Comparison of ENCODE assay signal across 23 cellular contexts in the genomic region with DNA sequence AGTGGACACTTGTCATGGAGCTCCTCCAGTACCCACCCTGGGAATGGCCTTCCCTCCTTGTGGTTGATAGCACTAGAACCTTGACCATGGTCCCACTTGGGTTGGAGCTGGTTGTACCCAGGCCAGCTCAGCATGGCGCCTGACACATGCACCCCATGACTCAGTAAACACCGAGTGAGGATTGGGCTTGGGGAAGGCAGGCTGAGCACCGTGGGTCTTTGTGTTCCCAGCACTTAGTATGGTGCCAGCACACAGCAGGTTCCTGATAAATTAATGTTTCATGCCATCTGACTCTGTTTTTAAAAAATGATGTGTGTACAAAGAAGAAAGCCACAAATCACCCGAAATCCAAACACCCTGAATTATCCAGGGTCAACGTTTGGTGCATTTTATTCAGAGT.
A peak's percentile ranks its signal among the peaks of the same experiment; 100 is the strongest.
DNase-seq lines count a peak whose midpoint lies in the region; ATAC-seq and TF ChIP-seq lines count a peak whose summit lies in the region.
"Had no signal": no experiment of that assay in that cellular context is flagged by ENCODE, and none has a peak within 500 bp of the region (broad histone marks: within the 10 kb centered on the region; RNA-seq: fewer than 3 reads in every experiment).

No MANE protein-coding gene starts in this region.

- no peaks in the 10 kb centered on the region for H3K9me3 ChIP-seq in osteoblast (ENCODE audit: low read depth, low read length)
- H3K9me3 ChIP-seq: BLaER1 treated with 17β-estradiol and CSF1 and Interleukin-3, amounts not matched to agents 10 nM and 100 nM had no signal

- no peaks in the 10 kb centered on the region for H3K36me3 Mint-ChIP-seq in activated naive CD8-positive, alpha-beta T cell treated with anti-CD3 and anti-CD28 coated beads, Interleukin-2, amount 10 ng/mL, durations not matched to agents 7 days and 5 days
- no peaks in the 10 kb centered on the region for H3K36me3 Mint-ChIP-seq in activated naive CD8-positive, alpha-beta T cell treated with anti-CD3 and anti-CD28 coated beads for 36 hours
- no peaks in the 10 kb centered on the region for H3K36me3 Mint-ChIP-seq in osteocyte (ENCODE audit: unreplicated experiment)
- H3K36me3 Mint-ChIP-seq: CD8-positive, alpha-beta T cell had no signal

- H3K27me3 ChIP-seq in osteoblast (ENCODE audit: insufficient read depth, low read length), result peaks cover 42% of the 10 kb centered on the region
- H3K27me3 ChIP-seq: BLaER1 treated with 17β-estradiol and CSF1 and Interleukin-3, amounts not matched to agents 10 nM and 100 nM had no signal

- H3K4me1 ChIP-seq in osteoblast (ENCODE audit: insufficient read depth, low read length), result no peaks in the 10 kb centered on the region

- H3K4me3 Mint-ChIP-seq in activated naive CD8-positive, alpha-beta T cell treated with anti-CD3 and anti-CD28 coated beads, Interleukin-2, amount 10 ng/mL, durations not matched to agents 7 days and 5 days, result no peak overlapping the region
- H3K4me3 Mint-ChIP-seq in activated naive CD8-positive, alpha-beta T cell treated with anti-CD3 and anti-CD28 coated beads for 36 hours, result no peak overlapping the region
- H3K4me3 Mint-ChIP-seq in osteocyte (ENCODE audit: unreplicated experiment), result no peak overlapping the region
- H3K4me3 Mint-ChIP-seq: CD8-positive, alpha-beta T cell; H9 had no signal

- no peaks in the 10 kb centered on the region for H3K36me3 ChIP-seq in osteoblast (ENCODE audit: insufficient read depth, low read length)
- H3K36me3 ChIP-seq: BLaER1 treated with 17β-estradiol and CSF1 and Interleukin-3, amounts not matched to agents 10 nM and 100 nM had no signal

- no peaks in the 10 kb centered on the region for H3K79me2 ChIP-seq in osteoblast (ENCODE audit: insufficient read depth, low read length)

- H4K20me1 ChIP-seq in osteoblast (ENCODE audit: insufficient read depth, low read length), result no peaks in the 10 kb centered on the region
- H4K20me1 ChIP-seq: BLaER1 treated with 17β-estradiol and CSF1 and Interleukin-3, amounts not matched to agents 10 nM and 100 nM had no signal

- no peak for TF ChIP-seq CTCF in osteoblast (IDR thresholded peaks at IDR 0.05; ENCODE audit: extremely low read depth, low read depth, low read length)
- TF ChIP-seq CTCF in osteocyte (IDR thresholded peaks at IDR 0.05), result no peak

- H3K9me3 Mint-ChIP-seq in activated naive CD8-positive, alpha-beta T cell treated with anti-CD3 and anti-CD28 coated beads, Interleukin-2, amount 10 ng/mL, durations not matched to agents 7 days and 5 days, result no peaks in the 10 kb centered on the region
- no peaks in the 10 kb centered on the region for H3K9me3 Mint-ChIP-seq in activated naive CD8-positive, alpha-beta T cell treated with anti-CD3 and anti-CD28 coated beads for 36 hours
- no peaks in the 10 kb centered on the region for H3K9me3 Mint-ChIP-seq in osteocyte (ENCODE audit: unreplicated experiment)
- H3K9me3 Mint-ChIP-seq: CD8-positive, alpha-beta T cell; H9 had no signal

- POLR2A ChIA-PET in activated naive CD8-positive, alpha-beta T cell treated with anti-CD3 and anti-CD28 coated beads, Interleukin-2, amount 10 ng/mL, durations not matched to agents 7 days and 5 days (lab: Charles Lee), result no interaction called here

- peaks cover 20% of the 10 kb centered on the region for H3K27me3 Mint-ChIP-seq in activated naive CD8-positive, alpha-beta T cell treated with anti-CD3 and anti-CD28 coated beads, Interleukin-2, amount 10 ng/mL, durations not matched to agents 7 days and 5 days
- H3K27me3 Mint-ChIP-seq in activated naive CD8-positive, alpha-beta T cell treated with anti-CD3 and anti-CD28 coated beads for 36 hours, result no peaks in the 10 kb centered on the region
- peaks cover 73% of the 10 kb centered on the region for H3K27me3 Mint-ChIP-seq in osteocyte (ENCODE audit: unreplicated experiment)

- no peak overlapping the region for H3K4me3 ChIP-seq in osteoblast (ENCODE audit: insufficient read depth, low read length)
- H3K4me3 ChIP-seq: BLaER1 treated with 17β-estradiol and CSF1 and Interleukin-3, amounts not matched to agents 10 nM and 100 nM; K562 had no signal

- H3K27ac Mint-ChIP-seq in activated naive CD8-positive, alpha-beta T cell treated with anti-CD3 and anti-CD28 coated beads, Interleukin-2, amount 10 ng/mL, durations not matched to agents 7 days and 5 days, result no peak overlapping the region
- H3K27ac Mint-ChIP-seq in activated naive CD8-positive, alpha-beta T cell treated with anti-CD3 and anti-CD28 coated beads for 36 hours, result no peak overlapping the region
- no peak overlapping the region for H3K27ac Mint-ChIP-seq in osteocyte (ENCODE audit: unreplicated experiment)
- H3K27ac Mint-ChIP-seq: CD8-positive, alpha-beta T cell; H9 had no signal

- H2AFZ ChIP-seq in osteoblast (ENCODE audit: low read length), result no peak overlapping the region

- no peak for ATAC-seq in activated naive CD8-positive, alpha-beta T cell treated with anti-CD3 and anti-CD28 coated beads, Interleukin-2, amount 10 ng/mL, durations not matched to agents 7 days and 5 days (ENCODE audit: low read depth)
- ATAC-seq in GM18909 (IDR thresholded peaks at IDR 0.05; ENCODE audit: poor library complexity, unreplicated experiment), result no peak
- ATAC-seq: CD8-positive, alpha-beta T cell; HepG2; K562 had no signal

- no peak overlapping the region for H3K4me2 ChIP-seq in osteoblast (ENCODE audit: insufficient read depth, low read length)
- H3K4me2 ChIP-seq: BLaER1 treated with 17β-estradiol and CSF1 and Interleukin-3, amounts not matched to agents 10 nM and 100 nM had no signal

- DNase-seq in activated naive CD8-positive, alpha-beta T cell treated with anti-CD3 and anti-CD28 coated beads, Interleukin-2, amount 10 ng/mL, durations not matched to agents 7 days and 5 days, result peak; percentile 13
- no peak for DNase-seq in activated naive CD8-positive, alpha-beta T cell treated with anti-CD3 and anti-CD28 coated beads for 36 hours
- DNase-seq in NCI-H446 treated with DMSO at 0.1 percent for 48 hours (lab: John Stamatoyannopoulos, UW), result peak; percentile 59
- peak; percentile 41 for DNase-seq in osteoblast (ENCODE audit: insufficient read length, low spot score, missing footprints)
- DNase-seq in kidney glomerular epithelial cell (lab: John Stamatoyannopoulos, UW), result no peak
- no peak for DNase-seq in osteocyte (ENCODE audit: extremely low spot score, unreplicated experiment)
- no peak for DNase-seq in OCI-M1 (lab: John Stamatoyannopoulos, UW)
- DNase-seq: ACHN; CD8-positive, alpha-beta T cell; GDM1; H9; MM.1S; NCI-H1048; NCI-H1436; NCI-H2029 treated with DMSO at 0.1 percent for 48 hours; NCI-H2171 treated with DMSO at 0.1 percent for 48 hours; NCI-H526; SHP77 had no signal

- H3K27ac ChIP-seq in osteoblast (ENCODE audit: low read depth, low read length), result no peak overlapping the region
- H3K27ac ChIP-seq: 22Rv1; BLaER1 treated with 17β-estradiol and CSF1 and Interleukin-3, amounts not matched to agents 10 nM and 100 nM had no signal

- no peaks in the 10 kb centered on the region for H3K4me1 Mint-ChIP-seq in activated naive CD8-positive, alpha-beta T cell treated with anti-CD3 and anti-CD28 coated beads, Interleukin-2, amount 10 ng/mL, durations not matched to agents 7 days and 5 days
- no peaks in the 10 kb centered on the region for H3K4me1 Mint-ChIP-seq in activated naive CD8-positive, alpha-beta T cell treated with anti-CD3 and anti-CD28 coated beads for 36 hours
- H3K4me1 Mint-ChIP-seq in osteocyte (ENCODE audit: unreplicated experiment), result no peaks in the 10 kb centered on the region

Comparison
In these comparisons a context has a peak if more than half of its experiments do, and no peak if none do; other contexts are left out.
1. DNase-seq: peak in activated naive CD8-positive, alpha-beta T cell treated with anti-CD3 and anti-CD28 coated beads, Interleukin-2, amount 10 ng/mL, durations not matched to agents 7 days and 5 days (single experiment), NCI-H446 treated with DMSO at 0.1 percent for 48 hours (single experiment) and osteoblast (single experiment); none in activated naive CD8-positive, alpha-beta T cell treated with anti-CD3 and anti-CD28 coated beads for 36 hours (single experiment), kidney glomerular epithelial cell (single experiment), osteocyte (single experiment) and OCI-M1 (single experiment).